Comparison of ENCODE assay signal across 10 cellular contexts in the genomic region with DNA sequence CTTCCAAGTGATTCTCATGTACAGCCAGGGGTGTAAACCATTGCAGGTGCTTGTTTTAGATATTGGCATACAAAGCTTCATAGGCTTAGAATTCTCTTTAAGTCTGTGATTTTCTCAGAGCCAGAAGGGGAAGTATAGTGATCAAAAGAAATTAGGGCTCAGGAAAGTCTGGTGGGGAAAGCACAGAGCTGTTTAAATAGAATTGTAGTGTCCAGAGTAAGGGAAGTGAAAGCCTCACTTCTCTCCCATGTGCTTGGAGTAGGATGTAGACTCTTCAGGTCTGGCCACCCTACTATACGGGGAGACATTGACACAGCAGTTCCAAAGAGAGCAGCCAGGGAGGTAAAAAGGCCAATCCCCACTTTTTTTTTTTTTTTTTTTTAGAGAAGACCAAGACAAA. TPM values are rescaled to one million over a fixed set of nuclear protein-coding genes. Genes with fewer than 3 reads are reported as not detected.
DNase-seq lines count a peak whose midpoint lies in the region; ATAC-seq, FAIRE-seq and TF ChIP-seq lines count a peak whose summit lies in the region.
"Had no signal": no experiment of that assay in that cellular context is flagged by ENCODE, and none has a peak within 500 bp of the region (broad histone marks: within the 10 kb centered on the region; RNA-seq: fewer than 3 reads in every experiment).

No MANE protein-coding gene starts in this region.

- H2BK5ac ChIP-seq in neuronal stem cell (ENCODE audit: low read length) = no peak overlapping the region

- TF ChIP-seq RAD21 in A549 (conservative IDR thresholded peaks at IDR 0.05 in 1 of 2, IDR thresholded peaks at IDR 0.05 in 1 of 2) = no peak

- H3K79me2 ChIP-seq in OCI-LY3 (ENCODE audit: low read length) = peaks cover 68% of the 10 kb centered on the region

- no peak for DNase-seq in A549 (ENCODE audit: low read depth in 1 of 2, low spot score in 1 of 2)
- no peak for DNase-seq in GM12891 (ENCODE audit: insufficient read length, low spot score)
- DNase-seq in heart left ventricle = no peak
- DNase-seq in DMS153 (lab: John Stamatoyannopoulos, UW) = no peak
- DNase-seq in neuronal stem cell (ENCODE audit: low spot score) = no peak

- intact Hi-C loops in heart left ventricle (cut with DNase I) = no loop called here

- no peak overlapping the region for H4K91ac ChIP-seq in neuronal stem cell (ENCODE audit: low read depth, low read length, poor library complexity)

- POLR2A ChIA-PET in A549 (lab: Yijun Ruan, JAX) = no interaction called here

- H3K4me2 ChIP-seq in A549 (peak overlapping the region; percentile 81), OCI-LY3 (ENCODE audit: low read length) (peak overlapping the region; percentile 92), neuronal stem cell (ENCODE audit: insufficient read depth, low read length, poor library complexity, severe bottlenecking) (no peak overlapping the region)

- H3K4ac ChIP-seq in neuronal stem cell (ENCODE audit: low read length) = no peak overlapping the region

- CTCF ChIA-PET in A549 (lab: Yijun Ruan, JAX) = interaction anchor here (2.2 kb wide), 1 partner anchor 21 kb away, joined by 12 read pairs; no protein-coding TSS in a partner anchor

- H4K8ac ChIP-seq in neuronal stem cell (ENCODE audit: low read depth, low read length) = no peak overlapping the region

- no peak overlapping the region for H2BK15ac ChIP-seq in neuronal stem cell (ENCODE audit: low read length)

- H2AFZ ChIP-seq in OCI-LY3 (ENCODE audit: low read depth, low read length) = no peak overlapping the region
- no peak overlapping the region for H2AFZ ChIP-seq in neuronal stem cell (ENCODE audit: low read length)

- H3K18ac ChIP-seq in neuronal stem cell (ENCODE audit: low read length) = no peak overlapping the region

- H3K9ac ChIP-seq in OCI-LY3 (ENCODE audit: low read length) (peak overlapping the region; percentile 83), neuronal stem cell (ENCODE audit: low read depth, low read length, poor library complexity) (no peak overlapping the region)

- TF ChIP-seq CTCF in A549 (IDR thresholded peaks at IDR 0.05) (no peak), OCI-LY3 (IDR thresholded peaks at IDR 0.05; ENCODE audit: low read depth, low read length) (no peak), heart left ventricle (IDR thresholded peaks at IDR 0.05) (no peak)

- H3K4me1 ChIP-seq in A549 (peaks cover 24% of the 10 kb centered on the region), OCI-LY3 (ENCODE audit: low read length) (peaks cover 59% of the 10 kb centered on the region), heart left ventricle (peaks cover 0 to 69% (median 4%) of the 10 kb centered on the region in 12 donors), neuronal stem cell (ENCODE audit: control insufficient read depth in 2 of 2, insufficient read depth in 1 of 2, low read depth in 1 of 2, low read length in 2 of 2) (peaks cover 3 to 12% of the 10 kb centered on the region in 2 donors)

- no peaks in the 10 kb centered on the region for H3K79me1 ChIP-seq in neuronal stem cell (ENCODE audit: low read depth, low read length)

- H3K9me3 ChIP-seq in A549 (no peaks in the 10 kb centered on the region), OCI-LY3 (ENCODE audit: insufficient read depth, low read length) (no peaks in the 10 kb centered on the region), heart left ventricle (no peaks in the 10 kb centered on the region), neuronal stem cell (replicated peaks in 1 of 2; ENCODE audit: control insufficient read depth in 2 of 2, insufficient read depth in 1 of 2, low read depth in 1 of 2, low read length in 2 of 2) (no peaks in the 10 kb centered on the region)
- H3K9me3 ChIP-seq: suprapubic skin had no signal

- H2BK12ac ChIP-seq in neuronal stem cell (ENCODE audit: low read length) = no peak overlapping the region

- H2BK120ac ChIP-seq in neuronal stem cell (ENCODE audit: low read depth, low read length) = no peak overlapping the region

- 0 out of 6 replicates have a peak overlapping the region, but pooled peaks of 1 of the 2 experiments have one; percentile 36 for H3K27ac ChIP-seq in A549
- H3K27ac ChIP-seq in OCI-LY3 (ENCODE audit: low read length) = peak overlapping the region; percentile 100
- H3K27ac ChIP-seq in heart left ventricle = peak overlapping the region in 6 of 12 donors; percentile 1 to 69 (median 28)
- H3K27ac ChIP-seq in neuronal stem cell (replicated peaks; ENCODE audit: low read length) = no peak overlapping the region

- TF ChIP-seq EP300 in A549 (IDR thresholded peaks at IDR 0.05) = no peak

- H3K27me3 ChIP-seq in OCI-LY3 (ENCODE audit: low read depth, low read length) = no peaks in the 10 kb centered on the region
- no peaks in the 10 kb centered on the region for H3K27me3 ChIP-seq in heart left ventricle
- H3K27me3 ChIP-seq in neuronal stem cell (ENCODE audit: control insufficient read depth in 3 of 3, insufficient read depth in 3 of 3, low read depth in 1 of 3, low read length in 3 of 3) = no peaks in the 10 kb centered on the region
- H3K27me3 ChIP-seq: suprapubic skin had no signal

- H3K4me3 ChIP-seq in A549 (no peak overlapping the region; the same call in 2 of the 3 replicates), OCI-LY3 (ENCODE audit: low read length) (peak overlapping the region; percentile 83), heart left ventricle (peak overlapping the region in 7 of 12 donors; percentile 8 to 29 (median 19)), neuronal stem cell (ENCODE audit: low read length in 2 of 2) (no peak overlapping the region)
- H3K4me3 ChIP-seq: suprapubic skin had no signal

- no peak overlapping the region for H3K14ac ChIP-seq in neuronal stem cell (ENCODE audit: low read length)

- FAIRE-seq in A549 (lab: Jason Lieb, UNC) (no peak), GM12891 (lab: Jason Lieb, UNC) (peak; percentile 41)
- FAIRE-seq: keratinocyte had no signal

- no peaks in the 10 kb centered on the region for H4K20me1 ChIP-seq in OCI-LY3 (ENCODE audit: insufficient read depth, low read length)

- no peak for TF ChIP-seq POLR2A in A549 (IDR thresholded peaks at IDR 0.05; ENCODE audit: low read length)
- 0 out of 2 replicates have a peak, but pooled peaks have one; percentile 14 for TF ChIP-seq POLR2A in GM12891 (IDR thresholded peaks at IDR 0.05; ENCODE audit: low read depth, low read length)
- no peak for TF ChIP-seq POLR2A in heart left ventricle (IDR thresholded peaks at IDR 0.05)

- H3K36me3 ChIP-seq in OCI-LY3 (replicated peaks; ENCODE audit: low read depth, low read length) (peaks cover 2% of the 10 kb centered on the region), heart left ventricle (no peaks in the 10 kb centered on the region), neuronal stem cell (replicated peaks in 1 of 2; ENCODE audit: control insufficient read depth in 2 of 2, insufficient read depth in 2 of 2, low read length in 2 of 2) (no peaks in the 10 kb centered on the region)
- H3K36me3 ChIP-seq: suprapubic skin had no signal

- WGBS in A549 (ENCODE audit: missing lambda C conversion rate) = 75% methylated on average over 1 of the region's 1 CpG
- WGBS in heart left ventricle, 4 donors = 20 to 48% (median 37%) methylated on average over 1 of the region's 1 CpG
- WGBS in neuronal stem cell (ENCODE audit: extremely low coverage in 2 of 2, insufficient read length in 2 of 2, insufficient replicate concordance in 1 of 2), 2 donors = no CpG with 5 or more reads among the region's 1 CpG

- H2AK5ac ChIP-seq in neuronal stem cell (ENCODE audit: low read depth, low read length) = no peak overlapping the region

- ATAC-seq in A549 (no peak), heart left ventricle (peak in 3 of 4 donors; percentile 8 to 57 (median 41)), GM18511 (IDR thresholded peaks at IDR 0.05; ENCODE audit: unreplicated experiment) (no peak), HG03521 (IDR thresholded peaks at IDR 0.05; ENCODE audit: unreplicated experiment) (no peak)

- no peak overlapping the region for H3K23ac ChIP-seq in neuronal stem cell (ENCODE audit: low read depth, low read length, poor library complexity)

TF ChIP-seq in A549, 52 proteins besides CTCF, POLR2A, EP300 and RAD21 (continues in another document):
- TF ChIP-seq HOXB13 (CRISPR knock-in tag; IDR thresholded peaks at IDR 0.05; ENCODE audit: low read depth) = no peak
- TF ChIP-seq, protein P1, sequence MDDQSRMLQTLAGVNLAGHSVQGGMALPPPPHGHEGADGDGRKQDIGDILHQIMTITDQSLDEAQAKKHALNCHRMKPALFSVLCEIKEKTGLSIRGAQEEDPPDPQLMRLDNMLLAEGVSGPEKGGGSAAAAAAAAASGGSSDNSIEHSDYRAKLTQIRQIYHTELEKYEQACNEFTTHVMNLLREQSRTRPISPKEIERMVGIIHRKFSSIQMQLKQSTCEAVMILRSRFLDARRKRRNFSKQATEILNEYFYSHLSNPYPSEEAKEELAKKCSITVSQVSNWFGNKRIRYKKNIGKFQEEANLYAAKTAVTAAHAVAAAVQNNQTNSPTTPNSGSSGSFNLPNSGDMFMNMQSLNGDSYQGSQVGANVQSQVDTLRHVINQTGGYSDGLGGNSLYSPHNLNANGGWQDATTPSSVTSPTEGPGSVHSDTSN (IDR thresholded peaks at IDR 0.05) = no peak

TF ChIP-seq in GM12891, 5 proteins besides CTCF, POLR2A, EP300 and RAD21:
- TF ChIP-seq POU2F2 (IDR thresholded peaks at IDR 0.05; ENCODE audit: low read depth, low read length) (no peak), SPI1 (IDR thresholded peaks at IDR 0.05; ENCODE audit: low read depth, low read length) (peak; percentile 89), TAF1 (IDR thresholded peaks at IDR 0.05; ENCODE audit: low read depth, low read length) (no peak; the same call in 1 of the 2 replicates), PAX5 (IDR thresholded peaks at IDR 0.05; ENCODE audit: insufficient read depth, low read length, severe bottlenecking) (no peak), POLR2AphosphoS5 (IDR thresholded peaks at IDR 0.05; ENCODE audit: low read depth, low read length) (peak; percentile 53)

RNA-seq across cellular contexts. Expression of a gene that starts 10.4 kb away (rescaled TPM):
- polyA plus RNA-seq in A549 (2011; rRNA removed) (22.9 and 24.3 TPM in 2 replicates), A549 (2017; fragmentation: RNase III; extraction: RNeasy Plus Mini Kit Qiagen cat#74134 plus additional on column Dnase treatment) (16.7 to 19.4 TPM (median 17.1 TPM) in 3 replicates), heart left ventricle (10 to 100 TPM; 15.1 to 16.3 TPM)
- 3.8 and 4.1 TPM in 2 replicates for polyA plus RNA-seq in A549 (2012; cell fraction: cytosol; rRNA removed)
- 2.4 and 5.2 TPM in 2 replicates for polyA plus RNA-seq in A549 (2012; cell fraction: nucleus; rRNA removed)
- 21.2 and 21.4 TPM in 2 replicates for polyA minus RNA-seq in A549 (2011; rRNA and poly(A)+ RNA removed)
- 6.2 TPM for polyA plus RNA-seq in GM12891 (2012; ENCODE audit: low read depth, missing spikeins)
- total RNA-seq in heart left ventricle = 10 to 100 TPM; 29.2 to 68.8 (median 43.1) TPM
- polyA plus RNA-seq in neuronal stem cell (2013, experiment 1 of 2) = 20.2 TPM
- polyA plus RNA-seq in neuronal stem cell (2013, experiment 2 of 2) = 20.7 TPM

Comparison
In these comparisons a context has a peak if more than half of its experiments do, and no peak if none do; other contexts are left out.
1. ATAC-seq: peak in heart left ventricle (3 of 4); none in A549 (0 of 2), GM18511 (single experiment) and HG03521 (single experiment).
2. H3K4me3 ChIP-seq: peak in OCI-LY3 (single experiment) and heart left ventricle (7 of 12); none in A549 (single experiment) and neuronal stem cell (0 of 2).